In the genomic region with DNA sequence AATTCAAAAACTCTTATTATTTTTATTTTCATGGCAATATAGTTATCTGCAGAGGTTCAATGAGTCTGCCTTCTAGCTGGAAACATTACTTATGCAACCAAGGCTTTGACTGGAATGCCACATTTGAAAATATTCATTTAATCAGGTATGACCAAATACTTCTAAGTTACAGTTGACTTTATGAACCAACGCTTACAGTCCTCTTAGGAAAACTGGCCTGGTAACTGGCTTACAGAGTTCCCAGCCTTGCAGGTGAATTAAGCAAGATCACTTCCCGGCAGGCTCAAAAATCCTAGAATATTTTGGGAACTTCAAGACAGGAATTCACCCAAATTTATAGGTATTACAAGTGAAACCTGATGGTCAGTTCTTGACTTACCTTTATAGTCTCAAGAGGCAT, we compare ENCODE assay signal across 1 cellular context.
TF ChIP-seq lines count a peak whose summit lies in the region.

No MANE protein-coding gene starts in this region.

TF ChIP-seq in GM23338, 12 proteins besides CTCF, POLR2A, EP300 and RAD21 (continued from another document):
- no peak for TF ChIP-seq EZH2phosphoT487 (IDR thresholded peaks at IDR 0.05; ENCODE audit: unreplicated experiment)
- no peak for TF ChIP-seq STAT1 (IDR thresholded peaks at IDR 0.05; ENCODE audit: unreplicated experiment)
- TF ChIP-seq ZNF331 (CRISPR knock-in tag; IDR thresholded peaks at IDR 0.05; ENCODE audit: low read depth), result no peak
- TF ChIP-seq, protein P1, sequence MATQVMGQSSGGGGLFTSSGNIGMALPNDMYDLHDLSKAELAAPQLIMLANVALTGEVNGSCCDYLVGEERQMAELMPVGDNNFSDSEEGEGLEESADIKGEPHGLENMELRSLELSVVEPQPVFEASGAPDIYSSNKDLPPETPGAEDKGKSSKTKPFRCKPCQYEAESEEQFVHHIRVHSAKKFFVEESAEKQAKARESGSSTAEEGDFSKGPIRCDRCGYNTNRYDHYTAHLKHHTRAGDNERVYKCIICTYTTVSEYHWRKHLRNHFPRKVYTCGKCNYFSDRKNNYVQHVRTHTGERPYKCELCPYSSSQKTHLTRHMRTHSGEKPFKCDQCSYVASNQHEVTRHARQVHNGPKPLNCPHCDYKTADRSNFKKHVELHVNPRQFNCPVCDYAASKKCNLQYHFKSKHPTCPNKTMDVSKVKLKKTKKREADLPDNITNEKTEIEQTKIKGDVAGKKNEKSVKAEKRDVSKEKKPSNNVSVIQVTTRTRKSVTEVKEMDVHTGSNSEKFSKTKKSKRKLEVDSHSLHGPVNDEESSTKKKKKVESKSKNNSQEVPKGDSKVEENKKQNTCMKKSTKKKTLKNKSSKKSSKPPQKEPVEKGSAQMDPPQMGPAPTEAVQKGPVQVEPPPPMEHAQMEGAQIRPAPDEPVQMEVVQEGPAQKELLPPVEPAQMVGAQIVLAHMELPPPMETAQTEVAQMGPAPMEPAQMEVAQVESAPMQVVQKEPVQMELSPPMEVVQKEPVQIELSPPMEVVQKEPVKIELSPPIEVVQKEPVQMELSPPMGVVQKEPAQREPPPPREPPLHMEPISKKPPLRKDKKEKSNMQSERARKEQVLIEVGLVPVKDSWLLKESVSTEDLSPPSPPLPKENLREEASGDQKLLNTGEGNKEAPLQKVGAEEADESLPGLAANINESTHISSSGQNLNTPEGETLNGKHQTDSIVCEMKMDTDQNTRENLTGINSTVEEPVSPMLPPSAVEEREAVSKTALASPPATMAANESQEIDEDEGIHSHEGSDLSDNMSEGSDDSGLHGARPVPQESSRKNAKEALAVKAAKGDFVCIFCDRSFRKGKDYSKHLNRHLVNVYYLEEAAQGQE (IDR thresholded peaks at IDR 0.05; ENCODE audit: unreplicated experiment), result no peak
- TF ChIP-seq NANOG (IDR thresholded peaks at IDR 0.05; ENCODE audit: borderline replicate concordance), result no peak
- TF ChIP-seq ZNF114 (CRISPR knock-in tag; IDR thresholded peaks at IDR 0.05), result no peak
- no peak for TF ChIP-seq JUNB (IDR thresholded peaks at IDR 0.05; ENCODE audit: unreplicated experiment)
